ENCODE assay signal across 21 cellular contexts in genomic region chrX:152038798-152039197, GRCh38.
DNase-seq lines count a peak whose midpoint lies in the region; FAIRE-seq and TF ChIP-seq lines count a peak whose summit lies in the region.
"Had no signal": no experiment of that assay in that cellular context is flagged by ENCODE, and none has a peak within 500 bp of the region (broad histone marks: within the 10 kb centered on the region; RNA-seq: fewer than 3 reads in every experiment).

No MANE protein-coding gene starts in this region.

- in situ Hi-C loops in mammary epithelial cell (cut with MboI; ENCODE audit: low sequenced_read_pairs in 2 of 2): no loop called here

- no peaks in the 10 kb centered on the region for H3K27me3 Mint-ChIP-seq in MCF 10A (ENCODE audit: insufficient read depth, unreplicated experiment)
- no peaks in the 10 kb centered on the region for H3K27me3 Mint-ChIP-seq in T-helper 2 cell treated with Interferon-gamma antibody and Interleukin-4, amounts not matched to agents 5 μg/mL and 100 μg/mL, for 36 hours (ENCODE audit: low read depth)
- H3K27me3 Mint-ChIP-seq in nephron progenitor cell (ENCODE audit: low read depth, poor library complexity): no peaks in the 10 kb centered on the region
- H3K27me3 Mint-ChIP-seq: B cell; CD4-positive, alpha-beta T cell had no signal

- H3K9me3 Mint-ChIP-seq in MCF 10A (ENCODE audit: unreplicated experiment) (peaks cover 11% of the 10 kb centered on the region), nephron progenitor cell (peaks cover 50% of the 10 kb centered on the region)
- H3K9me3 Mint-ChIP-seq in T-helper 2 cell treated with Interferon-gamma antibody and Interleukin-4, amounts not matched to agents 5 μg/mL and 100 μg/mL, for 36 hours: peaks cover 10% of the 10 kb centered on the region
- H3K9me3 Mint-ChIP-seq: HFFc6 had no signal

- FAIRE-seq in bronchial epithelial cell (lab: Jason Lieb, UNC): no peak
- FAIRE-seq: A204.1, D721Med, GM12892, H1 had no signal

- peak; percentile 63 for DNase-seq in mammary epithelial cell
- DNase-seq in MCF 10A (ENCODE audit: unreplicated experiment): no peak
- peak; percentile 86 for DNase-seq in HT-29 (ENCODE audit: low spot score)
- DNase-seq in bronchial epithelial cell (ENCODE audit: low read depth): peak; percentile 21
- peak; percentile 39 for DNase-seq in fibroblast of villous mesenchyme (ENCODE audit: low read depth)
- no peak for DNase-seq in cerebellar cortex (ENCODE audit: low spot score)
- DNase-seq in T-helper 2 cell treated with Interferon-gamma antibody and Interleukin-4, amounts not matched to agents 5 μg/mL and 100 μg/mL, for 36 hours (ENCODE audit: low spot score): no peak
- DNase-seq in nephron progenitor cell: no peak
- DNase-seq: C1 segment of cervical spinal cord; CD4-positive, alpha-beta T cell; DMS153; DMS79 treated with DMSO at 0.1 percent for 48 hours; EL; GDM1; HCEC 1CT; HFFc6 had no signal

- H3K36me3 Mint-ChIP-seq in MCF 10A (ENCODE audit: insufficient read depth, unreplicated experiment) (no peaks in the 10 kb centered on the region), nephron progenitor cell (ENCODE audit: low read depth) (no peaks in the 10 kb centered on the region)
- H3K36me3 Mint-ChIP-seq in T-helper 2 cell treated with Interferon-gamma antibody and Interleukin-4, amounts not matched to agents 5 μg/mL and 100 μg/mL, for 36 hours (ENCODE audit: low read depth): no peaks in the 10 kb centered on the region

- H3K36me3 ChIP-seq in mammary epithelial cell (ENCODE audit: insufficient read depth, low read length) (no peaks in the 10 kb centered on the region), bronchial epithelial cell (ENCODE audit: control insufficient read depth, insufficient read depth, low read length) (no peaks in the 10 kb centered on the region)

- CTCF ChIA-PET in mammary epithelial cell (lab: Charles Lee; ENCODE audit: low non-redundant PET) (no interaction called here), MCF 10A (lab: Yijun Ruan, JAX) (interaction anchor here (0.5 kb wide), 1 partner anchor 59 kb away, joined by 3 read pairs; no protein-coding TSS in a partner anchor)

- intact Hi-C loops in mammary epithelial cell (cut with micrococcal nuclease) (no loop called here), MCF 10A (cut with micrococcal nuclease) (no loop called here)

- no peaks in the 10 kb centered on the region for H4K20me1 ChIP-seq in mammary epithelial cell (ENCODE audit: insufficient read depth, low read length)

- WGBS in mammary epithelial cell (ENCODE audit: low coverage, missing lambda C conversion rate): 0% methylated on average over 2 of the region's 2 CpGs

- H3K27me3 ChIP-seq in mammary epithelial cell (ENCODE audit: insufficient read depth, low read length) (no peaks in the 10 kb centered on the region), bronchial epithelial cell (ENCODE audit: control insufficient read depth, insufficient read depth, low read length) (no peaks in the 10 kb centered on the region)

- no peak overlapping the region for H3K4me3 ChIP-seq in mammary epithelial cell (replicated peaks in 1 of 3; ENCODE audit: insufficient read depth in 1 of 3, low read depth in 2 of 3, low read length in 3 of 3)
- no peak overlapping the region for H3K4me3 ChIP-seq in bronchial epithelial cell (ENCODE audit: low read depth, low read length)
- H3K4me3 ChIP-seq in fibroblast of villous mesenchyme (ENCODE audit: low read depth, low read length): no peak overlapping the region

- POLR2A ChIA-PET in MCF 10A (lab: Yijun Ruan, JAX): interaction anchor here (1.0 kb wide), 1 partner anchor 13 kb away, joined by 3 read pairs; no protein-coding TSS in a partner anchor

- H3K4me3 Mint-ChIP-seq in MCF 10A (ENCODE audit: unreplicated experiment) (no peak overlapping the region), nephron progenitor cell (no peak overlapping the region)
- no peak overlapping the region for H3K4me3 Mint-ChIP-seq in T-helper 2 cell treated with Interferon-gamma antibody and Interleukin-4, amounts not matched to agents 5 μg/mL and 100 μg/mL, for 36 hours
- H3K4me3 Mint-ChIP-seq: B cell; CD4-positive, alpha-beta T cell; HFFc6 had no signal

- no peak overlapping the region for H3K9ac ChIP-seq in mammary epithelial cell (ENCODE audit: insufficient read depth, low read length)

- H3K4me1 Mint-ChIP-seq in MCF 10A (ENCODE audit: insufficient read depth, unreplicated experiment) (no peaks in the 10 kb centered on the region), nephron progenitor cell (no peaks in the 10 kb centered on the region)
- no peaks in the 10 kb centered on the region for H3K4me1 Mint-ChIP-seq in T-helper 2 cell treated with Interferon-gamma antibody and Interleukin-4, amounts not matched to agents 5 μg/mL and 100 μg/mL, for 36 hours (ENCODE audit: low read depth)
- H3K4me1 Mint-ChIP-seq: B cell had no signal

- H3K27ac ChIP-seq in mammary epithelial cell (ENCODE audit: insufficient read depth, low read depth, low read length): no peak overlapping the region

- H3K4me2 ChIP-seq in mammary epithelial cell (ENCODE audit: insufficient read depth, low read depth, low read length): no peak overlapping the region

- no peaks in the 10 kb centered on the region for H3K4me1 ChIP-seq in mammary epithelial cell (ENCODE audit: insufficient read depth, low read length)

- no peak overlapping the region for H2AFZ ChIP-seq in mammary epithelial cell (ENCODE audit: low read depth, low read length)

- no peaks in the 10 kb centered on the region for H3K79me2 ChIP-seq in mammary epithelial cell (ENCODE audit: insufficient read depth, low read length)

- BruUV-seq in mammary epithelial cell (replicated peaks; lab: Mats Ljungman, UMichigan) (no TSS peak), MCF 10A (replicated peaks; lab: Mats Ljungman, UMichigan) (no TSS peak)

- TF ChIP-seq CTCF in mammary epithelial cell (conservative IDR thresholded peaks at IDR 0.05 in 1 of 2, IDR thresholded peaks at IDR 0.05 in 1 of 2; ENCODE audit: extremely low read depth in 1 of 2, insufficient read depth in 1 of 2, low read depth in 1 of 2, low read length in 2 of 2) (no peak), MCF 10A (IDR thresholded peaks at IDR 0.05; ENCODE audit: unreplicated experiment) (no peak), bronchial epithelial cell (IDR thresholded peaks at IDR 0.05; ENCODE audit: insufficient read depth, low read length, severe bottlenecking) (no peak), fibroblast of villous mesenchyme (IDR thresholded peaks at IDR 0.05; ENCODE audit: insufficient read depth, low read depth, low read length) (no peak), nephron progenitor cell (IDR thresholded peaks at IDR 0.05) (no peak)

- H3K27ac Mint-ChIP-seq in MCF 10A (ENCODE audit: low read depth, unreplicated experiment) (no peak overlapping the region), nephron progenitor cell (no peak overlapping the region)
- no peak overlapping the region for H3K27ac Mint-ChIP-seq in T-helper 2 cell treated with Interferon-gamma antibody and Interleukin-4, amounts not matched to agents 5 μg/mL and 100 μg/mL, for 36 hours
- H3K27ac Mint-ChIP-seq: B cell; CD4-positive, alpha-beta T cell; HFFc6 had no signal

- dilution Hi-C loops in mammary epithelial cell (cut with HindIII; ENCODE audit: low sequenced_read_pairs): no loop called here

- no peaks in the 10 kb centered on the region for H3K9me3 ChIP-seq in mammary epithelial cell (replicated peaks; ENCODE audit: insufficient read depth, low read length)

Comparison
In these comparisons a context has a peak if more than half of its experiments do, and no peak if none do; other contexts are left out.
1. DNase-seq: peak in mammary epithelial cell (single experiment), HT-29 (single experiment), bronchial epithelial cell (single experiment) and fibroblast of villous mesenchyme (single experiment); none in MCF 10A (single experiment), cerebellar cortex (single experiment), T-helper 2 cell treated with Interferon-gamma antibody and Interleukin-4, amounts not matched to agents 5 μg/mL and 100 μg/mL, for 36 hours (single experiment) and nephron progenitor cell (single experiment).